1 cellular context compared by ENCODE assay signal in the genomic region with DNA sequence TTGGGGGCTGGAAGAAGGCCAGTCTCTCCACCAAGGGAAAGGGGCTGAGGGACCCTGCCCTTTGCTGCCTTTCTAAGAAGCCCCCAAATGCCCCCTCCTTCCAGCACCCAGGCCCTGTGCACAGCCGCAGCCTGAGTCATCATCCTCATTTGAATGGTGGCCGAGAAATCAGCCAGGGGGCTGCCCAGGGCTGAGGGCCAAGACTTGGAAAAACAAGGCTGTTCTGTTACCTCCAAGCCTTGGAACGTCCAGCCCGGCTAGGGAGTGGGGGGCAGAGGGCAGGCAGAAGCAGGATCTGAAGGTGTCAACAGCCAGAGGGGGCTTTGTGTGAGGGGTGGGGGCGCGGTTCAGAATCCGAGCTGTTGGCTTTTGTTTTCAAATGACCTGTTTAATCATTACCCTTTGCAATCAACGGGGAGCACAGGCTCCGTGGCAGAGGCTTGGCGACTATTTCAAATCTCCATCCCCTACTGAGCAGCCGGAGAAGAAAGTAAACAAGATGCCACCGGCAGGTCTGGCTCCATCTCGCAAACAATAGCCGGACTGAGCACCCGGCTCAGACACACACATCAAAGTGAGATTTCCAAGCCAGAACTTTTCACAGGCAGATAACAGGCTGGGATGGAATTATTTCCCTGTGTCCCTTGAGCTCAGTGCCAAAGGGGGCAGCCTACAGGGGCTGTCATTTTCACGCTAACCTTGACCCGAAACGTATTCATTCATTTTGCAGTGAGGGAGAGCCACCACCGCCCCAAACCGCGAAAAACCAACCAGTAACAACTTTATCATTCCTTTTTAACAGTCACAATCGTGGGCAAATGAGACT.
A peak's percentile ranks its signal among the peaks of the same experiment; 100 is the strongest.
TF ChIP-seq lines count a peak whose summit lies in the region.

No MANE protein-coding gene starts in this region.

TF ChIP-seq in H1, 55 proteins besides CTCF, POLR2A, EP300 and RAD21:
- 0 out of 4 replicates have a peak, but pooled peaks of 1 of the 2 experiments have one; percentile 31 for TF ChIP-seq SIN3A (conservative IDR thresholded peaks at IDR 0.05 in 1 of 2, IDR thresholded peaks at IDR 0.05 in 1 of 2; ENCODE audit: low read depth in 1 of 2, low read length in 2 of 2)
